In the genomic region with DNA sequence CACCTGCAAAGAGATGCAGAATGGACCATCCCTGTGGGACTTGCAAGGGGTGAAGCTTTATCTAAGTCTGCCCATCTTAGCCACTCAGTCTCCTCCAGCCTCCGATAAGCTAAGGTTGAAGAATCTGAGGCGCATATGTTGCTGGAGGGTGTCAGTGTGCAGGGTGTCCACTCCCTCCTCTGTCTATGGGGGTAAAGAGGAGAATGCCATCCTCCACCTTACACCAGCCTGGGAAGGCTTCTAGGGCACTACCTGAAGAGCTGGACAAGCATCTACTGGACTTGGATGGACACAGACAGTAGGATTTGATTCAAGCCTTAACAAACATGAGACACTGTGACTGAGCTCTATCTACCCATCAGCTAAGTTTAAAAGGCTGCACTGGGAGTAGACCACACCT, we compare ENCODE assay signal across 18 cellular contexts.
"Had no signal": no experiment of that assay in that cellular context is flagged by ENCODE, and none has a peak within 500 bp of the region (broad histone marks: within the 10 kb centered on the region; RNA-seq: fewer than 3 reads in every experiment).

No MANE protein-coding gene starts in this region.

- H3K4me1 ChIP-seq: ascending aorta, breast epithelium, gastrocnemius medialis, uterus had no signal

- H3K9me3 Mint-ChIP-seq: activated CD4-positive, alpha-beta memory T cell treated with anti-CD3 and anti-CD28 coated beads, Interleukin-2, amount 10 ng/mL, durations not matched to agents 7 days and 5 days; activated T-helper 2 cell treated with anti-CD3 and anti-CD28 coated beads, Interferon-gamma antibody, Interleukin-2, Interleukin-4, amounts not matched to agents 10 μg/mL and 5 μg/mL and 100 μg/mL, durations not matched to agents 14 hours and 24 hours and 36 hours; mesothelial cell of epicardium; stimulated activated effector memory CD8-positive, alpha-beta T cell treated with anti-CD3 and anti-CD28 coated beads, Interleukin-12 subunit alpha, Interleukin-12 subunit beta, amount 100 ng/mL, for 72 hours; T-helper 1 cell treated with Interleukin-12 subunit alpha and Interleukin-12 subunit beta and Interleukin-4 antibody, amounts not matched to agents 30 μg/mL and 1 μg/mL, for 36 hours had no signal

- H3K27me3 ChIP-seq: ascending aorta, breast epithelium, gastrocnemius medialis, tibial nerve, uterus had no signal

- H3K27ac Mint-ChIP-seq: activated CD4-positive, alpha-beta memory T cell treated with anti-CD3 and anti-CD28 coated beads, Interleukin-2, amount 10 ng/mL, durations not matched to agents 7 days and 5 days; mesothelial cell of epicardium; T-helper 1 cell treated with Interleukin-12 subunit alpha and Interleukin-12 subunit beta and Interleukin-4 antibody, amounts not matched to agents 30 μg/mL and 1 μg/mL, for 36 hours had no signal

- H3K4me3 ChIP-seq: ascending aorta, breast epithelium, gastrocnemius medialis, lower lobe of right lung, tibial nerve, uterus had no signal

- ATAC-seq: activated CD4-positive, alpha-beta T cell treated with anti-CD3 and anti-CD28 coated beads for 36 hours; gastrocnemius medialis; left cardiac atrium; stimulated activated effector memory CD8-positive, alpha-beta T cell treated with anti-CD3 and anti-CD28 coated beads, Interleukin-12 subunit alpha, Interleukin-12 subunit beta, amount 100 ng/mL, for 72 hours had no signal

- DNase-seq: activated CD4-positive, alpha-beta memory T cell treated with anti-CD3 and anti-CD28 coated beads, Interleukin-2, amount 10 ng/mL, durations not matched to agents 7 days and 5 days; activated CD4-positive, alpha-beta T cell treated with anti-CD3 and anti-CD28 coated beads for 36 hours; activated CD8-positive, alpha-beta memory T cell treated with anti-CD3 and anti-CD28 coated beads, Interleukin-2, amount 50 U/mL, for 48 hours; erythroblast; gastrocnemius medialis; left cardiac atrium; lower lobe of right lung; retina; stimulated activated CD4-positive, alpha-beta T cell treated with anti-CD3 and anti-CD28 coated beads, Interleukin-12 subunit alpha, Interleukin-12 subunit beta, amount 100 ng/mL, for 4 hours; stimulated activated CD4-positive, alpha-beta T cell treated with anti-CD3 and anti-CD28 coated beads, Interleukin-2, amount 100 ng/mL, for 24 hours; uterus had no signal

- H3K27ac ChIP-seq: ascending aorta, gastrocnemius medialis, lower lobe of right lung, tibial nerve, uterus had no signal

- H3K9me3 ChIP-seq: ascending aorta, breast epithelium, gastrocnemius medialis, lower lobe of right lung, tibial nerve, uterus had no signal

- H3K36me3 ChIP-seq: gastrocnemius medialis, uterus had no signal
